Comparison of ENCODE assay signal across 10 cellular contexts in the genomic region with DNA sequence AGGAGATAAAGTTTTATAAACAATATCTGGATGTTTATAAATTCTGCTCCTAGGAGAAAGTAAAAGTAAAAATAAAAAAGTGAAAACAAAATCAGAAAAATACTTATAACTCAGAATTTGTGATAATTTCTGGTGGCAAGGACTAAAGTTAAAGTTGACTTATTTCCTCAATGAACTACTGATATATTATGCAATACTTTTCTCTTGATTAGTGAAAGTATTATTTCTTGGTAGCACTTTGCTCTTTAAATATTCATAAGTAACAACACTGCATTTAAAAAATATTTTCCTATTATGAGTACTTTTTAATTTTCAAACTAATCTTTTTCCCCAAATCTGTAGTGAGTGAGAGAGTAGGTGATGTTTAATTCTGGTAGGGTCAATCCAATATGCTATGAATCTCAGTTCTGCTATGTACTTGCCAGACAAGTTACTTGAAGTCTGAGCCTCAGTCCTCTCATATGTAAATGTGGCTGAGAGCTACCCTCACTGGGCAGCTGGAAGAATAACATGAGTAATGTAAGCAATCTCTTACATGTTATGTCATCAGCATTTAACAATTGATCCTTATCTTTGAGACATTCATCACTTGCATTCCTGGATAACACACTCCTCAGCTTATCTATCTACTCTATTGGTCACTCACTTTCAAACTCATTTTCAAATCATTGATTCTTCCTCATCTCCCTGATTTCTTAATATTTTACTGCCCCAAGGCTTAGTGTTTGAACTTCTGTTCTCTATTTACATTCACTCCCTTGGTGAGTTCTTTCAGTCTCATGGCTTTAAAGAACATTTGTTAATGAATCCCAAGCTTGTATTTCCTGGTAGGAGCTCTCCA.
DNase-seq lines count a peak whose midpoint lies in the region; ATAC-seq and TF ChIP-seq lines count a peak whose summit lies in the region.
"Had no signal": no experiment of that assay in that cellular context is flagged by ENCODE, and none has a peak within 500 bp of the region (broad histone marks: within the 10 kb centered on the region; RNA-seq: fewer than 3 reads in every experiment).

No MANE protein-coding gene starts in this region.

- no peaks in the 10 kb centered on the region for H3K79me2 ChIP-seq in smooth muscle cell (ENCODE audit: low read depth)

- TF ChIP-seq EP300 in gastroesophageal sphincter (IDR thresholded peaks at IDR 0.05) = no peak

- no peaks in the 10 kb centered on the region for H3K36me3 ChIP-seq in SK-N-MC (ENCODE audit: insufficient read depth, low read length)
- peaks cover 0 to 10% of the 10 kb centered on the region in 2 donors for H3K36me3 ChIP-seq in gastroesophageal sphincter
- H3K36me3 ChIP-seq in smooth muscle cell (ENCODE audit: low read depth) = no peaks in the 10 kb centered on the region
- H3K36me3 ChIP-seq: BLaER1 had no signal

- H3K4me1 ChIP-seq in gastroesophageal sphincter = peaks cover 13 to 55% (median 16%) of the 10 kb centered on the region in 3 donors
- H3K4me1 ChIP-seq in smooth muscle cell (ENCODE audit: low read depth) = peaks cover 21% of the 10 kb centered on the region

- H3K9ac ChIP-seq in SK-N-MC (ENCODE audit: insufficient read length) (no peak overlapping the region), smooth muscle cell (ENCODE audit: low read depth) (peak overlapping the region; percentile 72)
- H3K9ac ChIP-seq: BLaER1 had no signal

- TF ChIP-seq POLR2A in gastroesophageal sphincter (IDR thresholded peaks at IDR 0.05) = no peak

- no peaks in the 10 kb centered on the region for H3K27me3 ChIP-seq in gastroesophageal sphincter
- H3K27me3 ChIP-seq in smooth muscle cell (ENCODE audit: low read depth) = no peaks in the 10 kb centered on the region
- H3K27me3 ChIP-seq: BLaER1 had no signal

- ATAC-seq in gastroesophageal sphincter (no peak), GM19328 (IDR thresholded peaks at IDR 0.05; ENCODE audit: unreplicated experiment) (no peak), HG02610 (IDR thresholded peaks at IDR 0.05; ENCODE audit: unreplicated experiment) (no peak), HG03159 (IDR thresholded peaks at IDR 0.05; ENCODE audit: unreplicated experiment) (no peak)

- peak overlapping the region; percentile 58 for H3K4me2 ChIP-seq in smooth muscle cell

- H3K4me3 ChIP-seq in SK-N-MC (no peak overlapping the region), gastroesophageal sphincter (no peak overlapping the region), smooth muscle cell (no peak overlapping the region)
- H3K4me3 ChIP-seq: BLaER1 had no signal

- H4K20me1 ChIP-seq in smooth muscle cell (ENCODE audit: low read depth) = no peaks in the 10 kb centered on the region
- H4K20me1 ChIP-seq: BLaER1 had no signal

- DNase-seq in SIG-M5 treated with dmso at 0.1 percent for 504 hours (lab: John Stamatoyannopoulos, UW; ENCODE audit: unreplicated experiment) (peak; percentile 30), SIG-M5 (lab: John Stamatoyannopoulos, UW) (no peak), SK-N-MC (ENCODE audit: low read depth, low spot score) (no peak), smooth muscle cell (lab: John Stamatoyannopoulos, UW; ENCODE audit: unreplicated experiment) (no peak)
- DNase-seq: posterior cingulate gyrus had no signal

- no peak for TF ChIP-seq CTCF in gastroesophageal sphincter (IDR thresholded peaks at IDR 0.05)
- TF ChIP-seq CTCF in smooth muscle cell (IDR thresholded peaks at IDR 0.05; ENCODE audit: borderline replicate concordance, insufficient read depth, poor library complexity, severe bottlenecking) = no peak

- H3K27ac ChIP-seq in SK-N-MC (peak overlapping the region; percentile 32; the same call in 1 of the 2 replicates), gastroesophageal sphincter (peak overlapping the region in 3 of 4 donors; percentile 1 to 79 (median 72)), smooth muscle cell (ENCODE audit: low read depth) (peak overlapping the region; percentile 93)

- no peak overlapping the region for H2AFZ ChIP-seq in smooth muscle cell (ENCODE audit: low read depth)

- H3F3A ChIP-seq in smooth muscle cell (ENCODE audit: low read depth) = no peaks in the 10 kb centered on the region

- H3K9me3 ChIP-seq in SK-N-MC (ENCODE audit: low read depth, low read length) (no peaks in the 10 kb centered on the region), gastroesophageal sphincter (no peaks in the 10 kb centered on the region), smooth muscle cell (replicated peaks; ENCODE audit: low read depth) (no peaks in the 10 kb centered on the region)
- H3K9me3 ChIP-seq: BLaER1 had no signal

Comparison
In these comparisons a context has a peak if more than half of its experiments do, and no peak if none do; other contexts are left out.
1. H3K27ac ChIP-seq: peak in every context shown above with its lines; median percentile 93 in smooth muscle cell; 72 in gastroesophageal sphincter; 32 in SK-N-MC.